ENCODE assay signal across 11 cellular contexts in genomic region chr7:117837841-117838240, GRCh38. TPM values are rescaled to one million over a fixed set of nuclear protein-coding genes. Genes with fewer than 3 reads are reported as not detected.
DNase-seq lines count a peak whose midpoint lies in the region; ATAC-seq lines count a peak whose summit lies in the region.
"Had no signal": no experiment of that assay in that cellular context is flagged by ENCODE, and none has a peak within 500 bp of the region (broad histone marks: within the 10 kb centered on the region; RNA-seq: fewer than 3 reads in every experiment).

No MANE protein-coding gene starts in this region.

- H3K18ac ChIP-seq in mesenchymal stem cell (ENCODE audit: low read depth in 1 of 2, low read length in 2 of 2) = no peak overlapping the region

- peaks cover 14% of the 10 kb centered on the region for H3K79me1 ChIP-seq in mesenchymal stem cell (replicated peaks; ENCODE audit: low read length, poor library complexity, severe bottlenecking)

- no peak overlapping the region for H2BK15ac ChIP-seq in mesenchymal stem cell (ENCODE audit: low read depth, poor library complexity, severe bottlenecking)

- no peak overlapping the region for H3K4me3 ChIP-seq in mesenchymal stem cell (ENCODE audit: insufficient read depth in 1 of 2, low read depth in 1 of 2, low read length in 2 of 2)
- H3K4me3 ChIP-seq: thyroid gland had no signal

- no peak overlapping the region for H2BK12ac ChIP-seq in mesenchymal stem cell (ENCODE audit: low read length in 2 of 2)

- WGBS in mesenchymal stem cell = 100% methylated on average over 1 of the region's 1 CpG

- ATAC-seq in GM18508 (IDR thresholded peaks at IDR 0.05; ENCODE audit: insufficient read depth, unreplicated experiment) (peak; percentile 96), GM21423 (IDR thresholded peaks at IDR 0.05; ENCODE audit: unreplicated experiment) (peak; percentile 98), HG03066 (IDR thresholded peaks at IDR 0.05; ENCODE audit: low read depth, unreplicated experiment) (peak; percentile 81)

- no peak overlapping the region for H4K91ac ChIP-seq in mesenchymal stem cell (ENCODE audit: low read length)

- H3K4me2 ChIP-seq in mesenchymal stem cell (ENCODE audit: low read length, poor library complexity, severe bottlenecking) = no peak overlapping the region

- no peak overlapping the region for H3K14ac ChIP-seq in mesenchymal stem cell (ENCODE audit: low read length in 2 of 2)

- H2AFZ ChIP-seq in mesenchymal stem cell (ENCODE audit: low read depth, low read length) = no peak overlapping the region

- peaks cover 3% of the 10 kb centered on the region for H3K9me3 ChIP-seq in mesenchymal stem cell (ENCODE audit: control insufficient read depth, low read length)
- H3K9me3 ChIP-seq: thyroid gland had no signal

- peaks cover 0 to 3% of the 10 kb centered on the region in 2 experiments for H3K36me3 ChIP-seq in mesenchymal stem cell (ENCODE audit: control insufficient read depth in 1 of 2, insufficient read depth in 2 of 2, low read depth in 1 of 2, low read length in 2 of 2)
- H3K36me3 ChIP-seq: thyroid gland had no signal

- H3K4ac ChIP-seq in mesenchymal stem cell (ENCODE audit: low read depth in 1 of 2, low read length in 2 of 2) = no peak overlapping the region

- H3K27ac ChIP-seq in mesenchymal stem cell (ENCODE audit: low read length, poor library complexity, severe bottlenecking) (no peak overlapping the region), substantia nigra (ENCODE audit: low read depth, low read length, poor library complexity, severe bottlenecking) (no peak overlapping the region)

- no peak overlapping the region for H3K9ac ChIP-seq in mesenchymal stem cell (ENCODE audit: low read length)

- no peaks in the 10 kb centered on the region for H3K4me1 ChIP-seq in mesenchymal stem cell (ENCODE audit: control insufficient read depth, insufficient read depth, low read depth, low read length)

- H2AK5ac ChIP-seq in mesenchymal stem cell (ENCODE audit: low read length, severe bottlenecking) = no peak overlapping the region

- H2BK5ac ChIP-seq in mesenchymal stem cell (ENCODE audit: low read depth, low read length, poor library complexity, severe bottlenecking) = no peak overlapping the region

- H4K8ac ChIP-seq in mesenchymal stem cell (ENCODE audit: low read length) = no peak overlapping the region

- DNase-seq in NCI-H524 treated with DMSO at 0.1 percent for 48 hours (lab: John Stamatoyannopoulos, UW) (peak; percentile 30), RKO (ENCODE audit: low spot score) (no peak), mesenchymal stem cell (no peak), substantia nigra (lab: John Stamatoyannopoulos, UW) (no peak), UCSD-AML1 (lab: John Stamatoyannopoulos, UW; ENCODE audit: unreplicated experiment) (no peak)
- DNase-seq: kidney, NCI-H2107, thyroid gland had no signal

- no peaks in the 10 kb centered on the region for H3K27me3 ChIP-seq in mesenchymal stem cell (ENCODE audit: control insufficient read depth in 1 of 2, insufficient read depth in 1 of 2, low read length in 2 of 2)
- H3K27me3 ChIP-seq: thyroid gland had no signal

- no peak overlapping the region for H2BK120ac ChIP-seq in mesenchymal stem cell (ENCODE audit: low read depth, low read length)

- H3K23ac ChIP-seq in mesenchymal stem cell (ENCODE audit: low read length in 2 of 2) = no peak overlapping the region

RNA-seq across cellular contexts. Expression of gene CTTNBP2, which starts 35.4 kb away (rescaled TPM):
- 1.9 TPM for polyA plus RNA-seq in mesenchymal stem cell (2013, experiment 1 of 2)
- polyA plus RNA-seq in mesenchymal stem cell (2013, experiment 2 of 2) = 1.8 TPM
